Comparison of ENCODE assay signal across 8 cellular contexts in genomic region chr15:29268706-29269484, GRCh38. TPM values are rescaled to one million over a fixed set of nuclear protein-coding genes. Genes with fewer than 3 reads are reported as not detected.
DNase-seq lines count a peak whose midpoint lies in the region; ATAC-seq, FAIRE-seq and TF ChIP-seq lines count a peak whose summit lies in the region.

No MANE protein-coding gene starts in this region.

- TF ChIP-seq POLR2A in GM12891 (IDR thresholded peaks at IDR 0.05; ENCODE audit: low read depth, low read length) = no peak
- no peak for TF ChIP-seq POLR2A in HCT116 (IDR thresholded peaks at IDR 0.05; ENCODE audit: borderline replicate concordance, extremely low read depth, insufficient read depth, insufficient read length)

- peaks cover 2% of the 10 kb centered on the region for H3K27me3 Mint-ChIP-seq in endodermal cell (ENCODE audit: insufficient read depth)

- peak overlapping the region; percentile 99 for H3K4me3 Mint-ChIP-seq in endodermal cell

- no peak for TF ChIP-seq RAD21 in HCT116 (IDR thresholded peaks at IDR 0.05; ENCODE audit: low read depth)

- no peak for TF ChIP-seq CTCF in HCT116 (IDR thresholded peaks at IDR 0.05 in 2 of 3, conservative IDR thresholded peaks at IDR 0.05 in 1 of 3; ENCODE audit: borderline replicate concordance in 1 of 3, insufficient read depth in 1 of 3, low read depth in 2 of 3, low read length in 2 of 3)
- TF ChIP-seq CTCF in endodermal cell (conservative IDR thresholded peaks at IDR 0.05) = no peak

- DNase-seq in GM12891 (ENCODE audit: insufficient read length, low spot score) (no peak), HCT116 (ENCODE audit: low read depth, low spot score) (no peak), MV-4-11 (lab: John Stamatoyannopoulos, UW) (peak; percentile 17), endodermal cell (peak; percentile 78), mucosa of gallbladder (ENCODE audit: low spot score) (peak; percentile 14), NCI-H1694 (lab: John Stamatoyannopoulos, UW) (no peak)
- peak; percentile 85 for DNase-seq in activated CD8-positive, alpha-beta memory T cell treated with anti-CD3 and anti-CD28 coated beads for 24 hours
- peak; percentile 21 to 34 for DNase-seq in stimulated activated CD8-positive, alpha-beta memory T cell treated with anti-CD3 and anti-CD28 coated beads, Interleukin-7, amount 100 ng/mL, for 4 hours (ENCODE audit: low read depth in 2 of 2)

- H3K4me1 ChIP-seq in HCT116 (ENCODE audit: control insufficient read depth in 1 of 2, insufficient read depth in 2 of 2, low read length in 2 of 2) (peaks cover 7 to 13% of the 10 kb centered on the region in 2 experiments), endodermal cell (ENCODE audit: control insufficient read depth, insufficient read depth, low read length) (no peaks in the 10 kb centered on the region)

- peak; percentile 48 for ATAC-seq in HCT116

- no peaks in the 10 kb centered on the region for H3K9me2 ChIP-seq in HCT116 (ENCODE audit: insufficient read depth)

- H3K27me3 ChIP-seq in HCT116 (ENCODE audit: insufficient read depth, low read length) = no peaks in the 10 kb centered on the region
- H3K27me3 ChIP-seq in endodermal cell (ENCODE audit: control insufficient read depth, insufficient read depth, low read length, poor library complexity, severe bottlenecking) = no peaks in the 10 kb centered on the region

- RAD21 ChIA-PET in HCT116 (lab: Charles Lee; ENCODE audit: low non-redundant PET in 1 of 2, low total read pairs in 2 of 2, uncharacterized antibody in 2 of 2, unreplicated experiment in 2 of 2) = no interaction called here

- CTCF ChIA-PET in HCT116 (lab: Charles Lee) = no interaction called here

- H3K9ac ChIP-seq in HCT116 (ENCODE audit: low read length) (peak overlapping the region; percentile 66), endodermal cell (ENCODE audit: extremely low read depth, low read length, poor library complexity, severe bottlenecking) (peak overlapping the region; percentile 83)

- no peaks in the 10 kb centered on the region for H3K9me3 ChIP-seq in HCT116 (ENCODE audit: control insufficient read depth in 1 of 2, insufficient read depth in 1 of 2, low read depth in 1 of 2, low read length in 2 of 2)
- no peaks in the 10 kb centered on the region for H3K9me3 ChIP-seq in endodermal cell (ENCODE audit: control insufficient read depth, low read length)

- WGBS in endodermal cell (ENCODE audit: insufficient coverage in 1 of 2, insufficient read length in 1 of 2), 2 experiments = 1% methylated on average over 22 to 35 of the region's 35 CpGs

- H3K4me3 ChIP-seq in HCT116 (replicated peaks in 1 of 2; ENCODE audit: low read depth in 1 of 2, low read length in 2 of 2) = peak overlapping the region; percentile 60 to 69
- H3K4me3 ChIP-seq in endodermal cell (ENCODE audit: low read length) = peak overlapping the region; percentile 98

- TSS peak; percentile 89 for BruUV-seq in HCT116 (replicated peaks; lab: Mats Ljungman, UMichigan)

- peaks cover 20% of the 10 kb centered on the region for H3K4me1 Mint-ChIP-seq in endodermal cell

- POLR2A ChIA-PET in HCT116 (lab: Charles Lee) = interaction anchor here (1.5 kb wide), 1 partner anchor 10 kb away, joined by 3 read pairs; no protein-coding TSS in a partner anchor

- no peaks in the 10 kb centered on the region for H3K9me3 Mint-ChIP-seq in endodermal cell

- peaks cover 10% of the 10 kb centered on the region for H3K79me2 ChIP-seq in HCT116 (ENCODE audit: insufficient read depth, low read length)

- H3K27ac ChIP-seq in HCT116 (ENCODE audit: low read depth, low read length) = peak overlapping the region; percentile 76
- peak overlapping the region; percentile 85 for H3K27ac ChIP-seq in endodermal cell (ENCODE audit: low read depth, low read length)

- peaks cover 7% of the 10 kb centered on the region for H3K36me3 Mint-ChIP-seq in endodermal cell (ENCODE audit: low read depth)

- no peaks in the 10 kb centered on the region for H4K20me1 ChIP-seq in HCT116 (ENCODE audit: insufficient read depth)

- peak overlapping the region; percentile 97 for H3K27ac Mint-ChIP-seq in endodermal cell

- no peak overlapping the region for H2AFZ ChIP-seq in HCT116 (ENCODE audit: low read depth, low read length, poor library complexity, severe bottlenecking)

- H3K4me2 ChIP-seq in HCT116 (ENCODE audit: low read length) = peak overlapping the region; percentile 80

- intact Hi-C loops in HCT116 (cut with micrococcal nuclease) = no loop called here

- peak; percentile 26 for FAIRE-seq in GM12891 (lab: Jason Lieb, UNC)

- H3K36me3 ChIP-seq in HCT116 (ENCODE audit: control insufficient read depth in 1 of 2, insufficient read depth in 2 of 2, low read length in 2 of 2) = no peaks in the 10 kb centered on the region
- H3K36me3 ChIP-seq in endodermal cell (ENCODE audit: control insufficient read depth, insufficient read depth, low read length) = no peaks in the 10 kb centered on the region

TF ChIP-seq in GM12891, 5 proteins besides CTCF, POLR2A, EP300 and RAD21:
- no peak for TF ChIP-seq POLR2AphosphoS5 (IDR thresholded peaks at IDR 0.05; ENCODE audit: low read depth, low read length)
- TF ChIP-seq SPI1 (IDR thresholded peaks at IDR 0.05; ENCODE audit: low read depth, low read length) = no peak
- no peak for TF ChIP-seq PAX5 (IDR thresholded peaks at IDR 0.05; ENCODE audit: insufficient read depth, low read length, severe bottlenecking)
- no peak for TF ChIP-seq TAF1 (IDR thresholded peaks at IDR 0.05; ENCODE audit: low read depth, low read length)
- no peak for TF ChIP-seq POU2F2 (IDR thresholded peaks at IDR 0.05; ENCODE audit: low read depth, low read length)

TF ChIP-seq in HCT116, 20 proteins besides CTCF, POLR2A, EP300 and RAD21:
- TF ChIP-seq REST (IDR thresholded peaks at IDR 0.05; ENCODE audit: low read depth) = no peak
- no peak for TF ChIP-seq EZH2phosphoT487 (IDR thresholded peaks at IDR 0.05; ENCODE audit: borderline replicate concordance)
- no peak for TF ChIP-seq ATF3 (IDR thresholded peaks at IDR 0.05)
- no peak for TF ChIP-seq YY1 (IDR thresholded peaks at IDR 0.05; ENCODE audit: extremely low read depth, insufficient replicate concordance, low read depth, low read length)
- no peak for TF ChIP-seq ZNF274 (IDR thresholded peaks at IDR 0.05; ENCODE audit: low read depth, low read length)
- TF ChIP-seq EGR1 (IDR thresholded peaks at IDR 0.05; ENCODE audit: low read depth) = no peak
- no peak for TF ChIP-seq ELF1 (IDR thresholded peaks at IDR 0.05; ENCODE audit: borderline replicate concordance, low read depth)
- no peak for TF ChIP-seq POLR2AphosphoS5 (IDR thresholded peaks at IDR 0.05; ENCODE audit: low read depth, low read length)
- no peak for TF ChIP-seq FOSL1 (IDR thresholded peaks at IDR 0.05; ENCODE audit: low read depth)
- no peak for TF ChIP-seq SP1 (IDR thresholded peaks at IDR 0.05; ENCODE audit: low read depth)
- TF ChIP-seq ZFX (IDR thresholded peaks at IDR 0.05) = no peak
- TF ChIP-seq JUND (IDR thresholded peaks at IDR 0.05) = no peak

RNA-seq across cellular contexts. Expression of gene NSMCE3, which starts 0.7 kb away (rescaled TPM):
- polyA plus RNA-seq in GM12891 (2012; ENCODE audit: low read depth, missing spikeins) = 5.7 TPM
- total RNA-seq in HCT116 (2021; ENCODE audit: unreplicated experiment) = 5.7 TPM
- 3.2 and 3.7 TPM in 2 replicates for polyA plus RNA-seq in HCT116 (2012)
- 10 to 100 TPM; 31.5 to 40.8 TPM for total RNA-seq in endodermal cell
- polyA plus RNA-seq in endodermal cell (2013, experiment 1 of 2) = 14.5 TPM
- polyA plus RNA-seq in endodermal cell (2013, experiment 2 of 2) = 13.0 TPM
- total RNA-seq in mucosa of gallbladder = 7.4 TPM

Comparison
In these comparisons a context has a peak if more than half of its experiments do, and no peak if none do; other contexts are left out.
1. DNase-seq: peak in MV-4-11 (single experiment), activated CD8-positive, alpha-beta memory T cell treated with anti-CD3 and anti-CD28 coated beads for 24 hours (single experiment), endodermal cell (single experiment), mucosa of gallbladder (single experiment) and stimulated activated CD8-positive, alpha-beta memory T cell treated with anti-CD3 and anti-CD28 coated beads, Interleukin-7, amount 100 ng/mL, for 4 hours (2 of 2); none in GM12891 (single experiment), HCT116 (single experiment) and NCI-H1694 (single experiment).